Comparison of ENCODE assay signal across 1 cellular context in genomic region chr1:51266181-51266580, GRCh38.
TF ChIP-seq lines count a peak whose summit lies in the region.

No MANE protein-coding gene starts in this region.

TF ChIP-seq in IMR-90, 13 proteins besides CTCF, POLR2A, EP300 and RAD21:
- TF ChIP-seq RFX5 (IDR thresholded peaks at IDR 0.05; ENCODE audit: low read depth, low read length) (no peak), MXI1 (IDR thresholded peaks at IDR 0.05; ENCODE audit: borderline replicate concordance, low read depth, low read length) (no peak), NFE2L2 (IDR thresholded peaks at IDR 0.05; ENCODE audit: low read depth, low read length) (no peak), MAFK (IDR thresholded peaks at IDR 0.05; ENCODE audit: low read depth, low read length) (no peak), CEBPB (IDR thresholded peaks at IDR 0.05; ENCODE audit: low read depth, low read length) (no peak), ELK1 (IDR thresholded peaks at IDR 0.05; ENCODE audit: borderline replicate concordance, low read depth, low read length) (no peak), FOS (IDR thresholded peaks at IDR 0.05; ENCODE audit: low read depth, low read length) (no peak), MAZ (IDR thresholded peaks at IDR 0.05; ENCODE audit: borderline replicate concordance, low read depth, low read length) (no peak), BHLHE40 (IDR thresholded peaks at IDR 0.05; ENCODE audit: low read depth, low read length) (no peak), USF2 (IDR thresholded peaks at IDR 0.05; ENCODE audit: low read depth, low read length) (no peak)
